9 cellular contexts compared by ENCODE assay signal in genomic region chr6:55578537-55579363, GRCh38. TPM values are rescaled to one million over a fixed set of nuclear protein-coding genes. Genes with fewer than 3 reads are reported as not detected.
A peak's percentile ranks its signal among the peaks of the same experiment; 100 is the strongest.
DNase-seq lines count a peak whose midpoint lies in the region; ATAC-seq and TF ChIP-seq lines count a peak whose summit lies in the region.
"Had no signal": no experiment of that assay in that cellular context is flagged by ENCODE, and none has a peak within 500 bp of the region (broad histone marks: within the 10 kb centered on the region; RNA-seq: fewer than 3 reads in every experiment).

Gene HMGCLL1, minus strand, starts transcription at chr6:55579192. Its CDS starts 137 bp downstream, at chr6:55579055.

- H3K4me3 ChIP-seq in fibroblast of villous mesenchyme (ENCODE audit: low read depth, low read length) (peak within 1 kb of the TSS; percentile 54), muscle layer of colon (ENCODE audit: low read depth in 1 of 2, low read length in 2 of 2) (peak within 1 kb of the TSS; percentile 20 to 46), ascending aorta (no peak within 1 kb of the TSS)

- H3K27ac ChIP-seq in muscle layer of colon (ENCODE audit: low read depth, low read length) (no peak within 1 kb of the TSS), ascending aorta (no peak within 1 kb of the TSS)

- DNase-seq in DMS153 treated with DMSO at 0.1 percent for 48 hours (lab: John Stamatoyannopoulos, UW; ENCODE audit: unreplicated experiment) (peak; percentile 11), NCI-H748 (lab: John Stamatoyannopoulos, UW; ENCODE audit: unreplicated experiment) (peak; percentile 85), fibroblast of villous mesenchyme (ENCODE audit: low read depth) (no peak), CD1c-positive myeloid dendritic cell (ENCODE audit: extremely low spot score) (no peak), ascending aorta (ENCODE audit: low spot score in 2 of 2) (no peak)

- no peaks in the 10 kb centered on the region for H3K36me3 ChIP-seq in muscle layer of colon (ENCODE audit: insufficient read depth, low read length)
- no peaks in the 10 kb centered on the region for H3K36me3 ChIP-seq in ascending aorta

- H3K9me3 ChIP-seq in muscle layer of colon (ENCODE audit: low read length), result no peaks in the 10 kb centered on the region
- H3K9me3 ChIP-seq in ascending aorta, result peaks cover under 1 to 1% of the 10 kb centered on the region in 2 donors

- H3K27me3 ChIP-seq in muscle layer of colon (ENCODE audit: control insufficient read depth in 1 of 2, insufficient read depth in 2 of 2, low read length in 2 of 2), result peaks cover 0 to 7% of the 10 kb centered on the region in 2 donors
- H3K27me3 ChIP-seq in ascending aorta, result no peaks in the 10 kb centered on the region

- ATAC-seq in HG03439 (IDR thresholded peaks at IDR 0.05; ENCODE audit: unreplicated experiment), result no peak
- no peak for ATAC-seq in GM21423 (IDR thresholded peaks at IDR 0.05; ENCODE audit: unreplicated experiment)

- H3K4me1 ChIP-seq in muscle layer of colon (ENCODE audit: insufficient read depth, low read length) (no peaks in the 10 kb centered on the region), ascending aorta (no peaks in the 10 kb centered on the region)

- no peak within 1 kb of the TSS for H3K9ac ChIP-seq in muscle layer of colon (ENCODE audit: low read length)

- intact Hi-C loops in ascending aorta (cut with DNase I), result no loop called here

- TF ChIP-seq CTCF in fibroblast of villous mesenchyme (IDR thresholded peaks at IDR 0.05; ENCODE audit: insufficient read depth, low read depth, low read length) (no peak), ascending aorta (IDR thresholded peaks at IDR 0.05) (no peak)

RNA-seq across cellular contexts. Expression of gene HMGCLL1, which starts in this region (rescaled TPM):
- total RNA-seq in fibroblast of villous mesenchyme, result under 0.01 and 0.43 TPM in 2 replicates
- total RNA-seq in ascending aorta, result 0.21 TPM
- total RNA-seq: T-helper 2 cell treated with Interferon-gamma antibody and Interleukin-4, amounts not matched to agents 100 ng/mL and 5 ng/mL, for 36 hours had no signal

Comparison
In these comparisons a context has a peak if more than half of its experiments do, and no peak if none do; other contexts are left out.
1. DNase-seq: peak in DMS153 treated with DMSO at 0.1 percent for 48 hours (single experiment) and NCI-H748 (single experiment); none in fibroblast of villous mesenchyme (single experiment), CD1c-positive myeloid dendritic cell (single experiment) and ascending aorta (0 of 2).
2. H3K4me3 ChIP-seq: peak in fibroblast of villous mesenchyme (single experiment) and muscle layer of colon (2 of 2); none in ascending aorta (0 of 2).